Comparison of ENCODE assay signal across 2 cellular contexts in genomic region chr1:182603646-182604127, GRCh38.
TF ChIP-seq lines count a peak whose summit lies in the region.

No MANE protein-coding gene starts in this region.

TF ChIP-seq in HCT116, 20 proteins besides CTCF, POLR2A, EP300 and RAD21 (continued from another document):
- no peak for TF ChIP-seq REST (IDR thresholded peaks at IDR 0.05; ENCODE audit: low read depth)
- TF ChIP-seq ATF3 (IDR thresholded peaks at IDR 0.05), result no peak
- no peak for TF ChIP-seq ZBTB33 (IDR thresholded peaks at IDR 0.05; ENCODE audit: extremely low read depth, insufficient replicate concordance, low read length)
- TF ChIP-seq SP1 (IDR thresholded peaks at IDR 0.05; ENCODE audit: low read depth), result no peak
- TF ChIP-seq YY1 (IDR thresholded peaks at IDR 0.05; ENCODE audit: extremely low read depth, insufficient replicate concordance, low read depth, low read length), result no peak
- no peak for TF ChIP-seq FOSL1 (IDR thresholded peaks at IDR 0.05; ENCODE audit: low read depth)
- TF ChIP-seq ZFX (IDR thresholded peaks at IDR 0.05), result no peak
- TF ChIP-seq CEBPB (IDR thresholded peaks at IDR 0.05; ENCODE audit: low read depth), result no peak
- TF ChIP-seq POLR2AphosphoS5 (IDR thresholded peaks at IDR 0.05; ENCODE audit: low read depth, low read length), result no peak
- TF ChIP-seq EGR1 (IDR thresholded peaks at IDR 0.05; ENCODE audit: low read depth), result no peak
- TF ChIP-seq MAX (IDR thresholded peaks at IDR 0.05), result no peak
- TF ChIP-seq JUND (IDR thresholded peaks at IDR 0.05), result no peak
- no peak for TF ChIP-seq EZH2 (IDR thresholded peaks at IDR 0.05)
- no peak for TF ChIP-seq CBX3 (IDR thresholded peaks at IDR 0.05; ENCODE audit: low read depth)
- no peak for TF ChIP-seq ELF1 (IDR thresholded peaks at IDR 0.05; ENCODE audit: borderline replicate concordance, low read depth)
- no peak for TF ChIP-seq SRF (IDR thresholded peaks at IDR 0.05; ENCODE audit: low read depth)
- TF ChIP-seq ZNF274 (IDR thresholded peaks at IDR 0.05; ENCODE audit: low read depth, low read length), result no peak
- no peak for TF ChIP-seq SIN3A (IDR thresholded peaks at IDR 0.05; ENCODE audit: low read depth)
- no peak for TF ChIP-seq EZH2phosphoT487 (IDR thresholded peaks at IDR 0.05; ENCODE audit: borderline replicate concordance)

TF ChIP-seq in WTC11, 78 proteins besides CTCF, POLR2A, EP300 and RAD21 (continued from another document):
- TF ChIP-seq, protein P1, sequence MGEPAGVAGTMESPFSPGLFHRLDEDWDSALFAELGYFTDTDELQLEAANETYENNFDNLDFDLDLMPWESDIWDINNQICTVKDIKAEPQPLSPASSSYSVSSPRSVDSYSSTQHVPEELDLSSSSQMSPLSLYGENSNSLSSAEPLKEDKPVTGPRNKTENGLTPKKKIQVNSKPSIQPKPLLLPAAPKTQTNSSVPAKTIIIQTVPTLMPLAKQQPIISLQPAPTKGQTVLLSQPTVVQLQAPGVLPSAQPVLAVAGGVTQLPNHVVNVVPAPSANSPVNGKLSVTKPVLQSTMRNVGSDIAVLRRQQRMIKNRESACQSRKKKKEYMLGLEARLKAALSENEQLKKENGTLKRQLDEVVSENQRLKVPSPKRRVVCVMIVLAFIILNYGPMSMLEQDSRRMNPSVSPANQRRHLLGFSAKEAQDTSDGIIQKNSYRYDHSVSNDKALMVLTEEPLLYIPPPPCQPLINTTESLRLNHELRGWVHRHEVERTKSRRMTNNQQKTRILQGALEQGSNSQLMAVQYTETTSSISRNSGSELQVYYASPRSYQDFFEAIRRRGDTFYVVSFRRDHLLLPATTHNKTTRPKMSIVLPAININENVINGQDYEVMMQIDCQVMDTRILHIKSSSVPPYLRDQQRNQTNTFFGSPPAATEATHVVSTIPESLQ (CRISPR knock-in tag; IDR thresholded peaks at IDR 0.05), result no peak
- TF ChIP-seq NR2C2 (CRISPR knock-in tag; IDR thresholded peaks at IDR 0.05) (no peak), ZNF423 (CRISPR knock-in tag; IDR thresholded peaks at IDR 0.05) (no peak), HMGA2 (CRISPR knock-in tag; IDR thresholded peaks at IDR 0.05) (no peak), MAX (CRISPR knock-in tag; IDR thresholded peaks at IDR 0.05) (no peak), ETV6 (CRISPR knock-in tag; IDR thresholded peaks at IDR 0.05) (no peak), ZNF138 (CRISPR knock-in tag; conservative IDR thresholded peaks at IDR 0.05) (no peak), TP53 (CRISPR knock-in tag; IDR thresholded peaks at IDR 0.05) (no peak), FOXK1 (CRISPR knock-in tag; IDR thresholded peaks at IDR 0.05) (no peak), OVOL2 (CRISPR knock-in tag; IDR thresholded peaks at IDR 0.05; ENCODE audit: borderline replicate concordance) (no peak)
- TF ChIP-seq, protein P2, sequence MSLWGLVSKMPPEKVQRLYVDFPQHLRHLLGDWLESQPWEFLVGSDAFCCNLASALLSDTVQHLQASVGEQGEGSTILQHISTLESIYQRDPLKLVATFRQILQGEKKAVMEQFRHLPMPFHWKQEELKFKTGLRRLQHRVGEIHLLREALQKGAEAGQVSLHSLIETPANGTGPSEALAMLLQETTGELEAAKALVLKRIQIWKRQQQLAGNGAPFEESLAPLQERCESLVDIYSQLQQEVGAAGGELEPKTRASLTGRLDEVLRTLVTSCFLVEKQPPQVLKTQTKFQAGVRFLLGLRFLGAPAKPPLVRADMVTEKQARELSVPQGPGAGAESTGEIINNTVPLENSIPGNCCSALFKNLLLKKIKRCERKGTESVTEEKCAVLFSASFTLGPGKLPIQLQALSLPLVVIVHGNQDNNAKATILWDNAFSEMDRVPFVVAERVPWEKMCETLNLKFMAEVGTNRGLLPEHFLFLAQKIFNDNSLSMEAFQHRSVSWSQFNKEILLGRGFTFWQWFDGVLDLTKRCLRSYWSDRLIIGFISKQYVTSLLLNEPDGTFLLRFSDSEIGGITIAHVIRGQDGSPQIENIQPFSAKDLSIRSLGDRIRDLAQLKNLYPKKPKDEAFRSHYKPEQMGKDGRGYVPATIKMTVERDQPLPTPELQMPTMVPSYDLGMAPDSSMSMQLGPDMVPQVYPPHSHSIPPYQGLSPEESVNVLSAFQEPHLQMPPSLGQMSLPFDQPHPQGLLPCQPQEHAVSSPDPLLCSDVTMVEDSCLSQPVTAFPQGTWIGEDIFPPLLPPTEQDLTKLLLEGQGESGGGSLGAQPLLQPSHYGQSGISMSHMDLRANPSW (CRISPR knock-in tag; conservative IDR thresholded peaks at IDR 0.05; ENCODE audit: low read depth), result no peak
- TF ChIP-seq, protein P3, sequence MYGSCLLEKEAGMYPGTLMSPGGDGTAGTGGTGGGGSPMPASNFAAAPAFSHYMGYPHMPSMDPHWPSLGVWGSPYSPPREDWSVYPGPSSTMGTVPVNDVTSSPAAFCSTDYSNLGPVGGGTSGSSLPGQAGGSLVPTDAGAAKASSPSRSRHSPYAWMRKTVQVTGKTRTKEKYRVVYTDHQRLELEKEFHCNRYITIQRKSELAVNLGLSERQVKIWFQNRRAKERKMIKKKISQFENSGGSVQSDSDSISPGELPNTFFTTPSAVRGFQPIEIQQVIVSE (CRISPR knock-in tag; IDR thresholded peaks at IDR 0.05; ENCODE audit: borderline replicate concordance), result no peak
- TF ChIP-seq, protein P4, sequence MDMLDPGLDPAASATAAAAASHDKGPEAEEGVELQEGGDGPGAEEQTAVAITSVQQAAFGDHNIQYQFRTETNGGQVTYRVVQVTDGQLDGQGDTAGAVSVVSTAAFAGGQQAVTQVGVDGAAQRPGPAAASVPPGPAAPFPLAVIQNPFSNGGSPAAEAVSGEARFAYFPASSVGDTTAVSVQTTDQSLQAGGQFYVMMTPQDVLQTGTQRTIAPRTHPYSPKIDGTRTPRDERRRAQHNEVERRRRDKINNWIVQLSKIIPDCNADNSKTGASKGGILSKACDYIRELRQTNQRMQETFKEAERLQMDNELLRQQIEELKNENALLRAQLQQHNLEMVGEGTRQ (CRISPR knock-in tag; IDR thresholded peaks at IDR 0.05), result no peak
